Comparison of ENCODE assay signal across 1 cellular context in genomic region chr14:103624860-103625259, GRCh38.
A peak's percentile ranks its signal among the peaks of the same experiment; 100 is the strongest.
TF ChIP-seq lines count a peak whose summit lies in the region.

No MANE protein-coding gene starts in this region.

TF ChIP-seq in HepG2, 621 proteins besides CTCF, POLR2A, EP300 and RAD21 (continued from another document):
- TF ChIP-seq ZNF687 (CRISPR knock-in tag; IDR thresholded peaks at IDR 0.05) (peak; percentile 56; the same call in 1 of the 2 replicates), TBX2 (CRISPR knock-in tag; IDR thresholded peaks at IDR 0.05; ENCODE audit: borderline replicate concordance) (no peak), MTF2 (CRISPR knock-in tag; IDR thresholded peaks at IDR 0.05; ENCODE audit: borderline replicate concordance) (no peak), IRX3 (CRISPR knock-in tag; IDR thresholded peaks at IDR 0.05; ENCODE audit: borderline replicate concordance, low read depth) (no peak), MYPOP (CRISPR knock-in tag; IDR thresholded peaks at IDR 0.05) (no peak), RBM22 (optimal IDR thresholded peaks at IDR 0.05; ENCODE audit: low read length) (no peak), ZBTB2 (CRISPR knock-in tag; IDR thresholded peaks at IDR 0.05; ENCODE audit: low read depth) (no peak), RARA (CRISPR knock-in tag; IDR thresholded peaks at IDR 0.05) (no peak), ZNF383 (CRISPR knock-in tag; IDR thresholded peaks at IDR 0.05; ENCODE audit: borderline replicate concordance) (no peak), ZNF142 (CRISPR knock-in tag; IDR thresholded peaks at IDR 0.05) (no peak), PAWR (CRISPR knock-in tag; IDR thresholded peaks at IDR 0.05; ENCODE audit: borderline replicate concordance) (no peak), TFDP1 (CRISPR knock-in tag; IDR thresholded peaks at IDR 0.05; ENCODE audit: borderline replicate concordance) (peak; percentile 21; the same call in 1 of the 2 replicates), IKZF1 (IDR thresholded peaks at IDR 0.05) (no peak), HNRNPLL (IDR thresholded peaks at IDR 0.05; ENCODE audit: low read depth, low read length, poor library complexity, severe bottlenecking) (peak; percentile 6), POLR2AphosphoS2 (IDR thresholded peaks at IDR 0.05; ENCODE audit: low read depth, low read length) (no peak), ZNF768 (CRISPR knock-in tag; IDR thresholded peaks at IDR 0.05) (peak; percentile 88), ZNF616 (CRISPR knock-in tag; IDR thresholded peaks at IDR 0.05; ENCODE audit: low read depth) (no peak), RFX5 (IDR thresholded peaks at IDR 0.05; ENCODE audit: low read depth, low read length) (no peak), CCDC6 (CRISPR knock-in tag; IDR thresholded peaks at IDR 0.05) (no peak), FOSL2 (CRISPR knock-in tag; IDR thresholded peaks at IDR 0.05) (peak; percentile 30; the same call in 1 of the 2 replicates), ATM (IDR thresholded peaks at IDR 0.05; ENCODE audit: borderline replicate concordance) (no peak), ZNF670 (CRISPR knock-in tag; IDR thresholded peaks at IDR 0.05; ENCODE audit: borderline replicate concordance) (no peak), BHLHE40 (IDR thresholded peaks at IDR 0.05; ENCODE audit: low read length) (no peak), ZNF512B (CRISPR knock-in tag; IDR thresholded peaks at IDR 0.05; ENCODE audit: borderline replicate concordance) (0 out of 2 replicates have a peak, but pooled peaks have one; percentile 11), ZNF253 (CRISPR knock-in tag; IDR thresholded peaks at IDR 0.05; ENCODE audit: borderline replicate concordance) (no peak), TBX3 (IDR thresholded peaks at IDR 0.05; ENCODE audit: borderline replicate concordance) (no peak), ZNF7 (CRISPR knock-in tag; IDR thresholded peaks at IDR 0.05) (no peak), STAG1 (CRISPR knock-in tag; IDR thresholded peaks at IDR 0.05) (no peak), GABPB1 (CRISPR knock-in tag; IDR thresholded peaks at IDR 0.05) (peak; percentile 23; the same call in 1 of the 2 replicates), PAX8 (CRISPR knock-in tag; IDR thresholded peaks at IDR 0.05; ENCODE audit: borderline replicate concordance) (no peak), ZNF747 (CRISPR knock-in tag; IDR thresholded peaks at IDR 0.05; ENCODE audit: borderline replicate concordance) (no peak), ZNF367 (CRISPR knock-in tag; IDR thresholded peaks at IDR 0.05; ENCODE audit: borderline replicate concordance) (no peak), ETV5 (CRISPR knock-in tag; IDR thresholded peaks at IDR 0.05; ENCODE audit: borderline replicate concordance) (peak; percentile 52; the same call in 1 of the 2 replicates), MLLT10 (CRISPR knock-in tag; IDR thresholded peaks at IDR 0.05) (no peak), SAP130 (CRISPR knock-in tag; IDR thresholded peaks at IDR 0.05; ENCODE audit: low read depth) (peak; percentile 65; the same call in 1 of the 2 replicates), ZNF800 (CRISPR knock-in tag; IDR thresholded peaks at IDR 0.05) (no peak), ZNF263 (CRISPR knock-in tag; IDR thresholded peaks at IDR 0.05) (0 out of 2 replicates have a peak, but pooled peaks have one; percentile 30), MAFF (IDR thresholded peaks at IDR 0.05; ENCODE audit: low read depth, low read length) (no peak), MAZ (IDR thresholded peaks at IDR 0.05; ENCODE audit: borderline replicate concordance, low read depth, low read length) (no peak), MAZ (CRISPR knock-in tag; IDR thresholded peaks at IDR 0.05; ENCODE audit: low read depth) (0 out of 2 replicates have a peak, but pooled peaks have one; percentile 16), ZNF17 (CRISPR knock-in tag; IDR thresholded peaks at IDR 0.05) (no peak), ZNF460 (CRISPR knock-in tag; IDR thresholded peaks at IDR 0.05; ENCODE audit: borderline replicate concordance) (0 out of 2 replicates have a peak, but pooled peaks have one; percentile 3), PATZ1 (CRISPR knock-in tag; IDR thresholded peaks at IDR 0.05) (peak; percentile 58; the same call in 1 of the 2 replicates)
